23 cellular contexts compared by ENCODE assay signal in the genomic region with DNA sequence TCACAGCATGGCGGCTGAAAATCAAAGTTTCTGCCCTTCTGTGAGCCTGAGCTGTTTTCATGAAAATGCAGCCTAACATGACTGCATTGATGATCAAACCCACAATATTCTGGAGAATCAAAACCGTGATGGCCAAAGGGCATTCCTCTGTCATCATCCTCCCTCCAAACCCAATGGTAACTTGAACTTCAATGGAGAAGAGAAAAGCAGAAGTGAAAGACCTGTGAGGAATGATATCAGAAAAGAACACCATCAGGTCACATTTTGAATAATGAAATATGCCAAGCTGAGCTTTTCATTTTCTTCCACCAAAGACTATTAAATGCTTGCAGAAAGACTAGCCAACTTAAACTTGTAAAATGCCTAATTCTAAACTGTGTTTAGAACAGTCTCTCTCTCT. TPM values are rescaled to one million over a fixed set of nuclear protein-coding genes. Genes with fewer than 3 reads are reported as not detected.
"Had no signal": no experiment of that assay in that cellular context is flagged by ENCODE, and none has a peak within 500 bp of the region (broad histone marks: within the 10 kb centered on the region; RNA-seq: fewer than 3 reads in every experiment).

No MANE protein-coding gene starts in this region.

- H3K9me3 ChIP-seq: MG63, SJSA1 had no signal

- FAIRE-seq: HepG2 had no signal

- DNase-seq: IMR-90, Karpas-422, KG1, MG63, NCI-H1092 treated with DMSO at 0.1 percent for 48 hours, NCI-H1436, NCI-H187, NCI-H2029, NCI-H2081 treated with DMSO at 0.1 percent for 48 hours, NCI-H2171, NCI-H226, NCI-H446, NCI-H510A, NCI-H524 treated with DMSO at 0.1 percent for 48 hours, NCI-H69, NCI-H774, PC-3, SHP77 had no signal

- ATAC-seq: HepG2, Panc1, PC-3 had no signal

RNA-seq across cellular contexts. Expression of gene KCNJ8, which starts 8.1 kb away (rescaled TPM):
- total RNA-seq: HepG2; OCI-LY7; SJSA1; T-helper 1 cell treated with Interleukin-12 subunit alpha and Interleukin-12 subunit beta and Interleukin-4 antibody, amounts not matched to agents 30 ng/mL and 1 ng/mL, for 36 hours had no signal
- polyA plus RNA-seq: HepG2 had no signal
